ENCODE assay signal across 1 cellular context in the genomic region with DNA sequence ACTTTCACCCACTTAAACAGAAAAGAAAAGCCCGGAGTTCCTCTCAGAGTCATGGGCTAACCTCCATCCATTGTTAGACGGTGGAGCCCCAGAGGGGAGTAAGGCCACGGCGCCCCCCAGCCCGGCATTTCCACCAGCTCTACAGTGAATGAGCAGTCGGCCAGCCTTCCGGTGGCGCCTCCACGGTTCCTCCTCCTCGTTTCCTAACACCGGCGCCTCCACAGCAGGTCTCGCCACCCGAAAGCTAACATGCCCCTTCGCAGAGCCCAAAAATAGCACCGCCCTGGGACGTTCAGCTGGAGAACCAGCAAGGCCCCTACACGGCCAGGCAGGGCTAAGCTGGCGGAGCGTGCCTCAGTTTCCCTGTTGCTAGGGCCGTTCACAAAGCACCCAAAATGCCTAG.
TF ChIP-seq lines count a peak whose summit lies in the region.

No MANE protein-coding gene starts in this region.

TF ChIP-seq in HepG2, 621 proteins besides CTCF, POLR2A, EP300 and RAD21 (continued from another document and continues in another):
- TF ChIP-seq HOMEZ (CRISPR knock-in tag; IDR thresholded peaks at IDR 0.05; ENCODE audit: low read depth), result no peak
- TF ChIP-seq ONECUT2 (CRISPR knock-in tag; IDR thresholded peaks at IDR 0.05), result no peak
- TF ChIP-seq KLF11 (CRISPR knock-in tag; IDR thresholded peaks at IDR 0.05), result 0 out of 2 replicates have a peak, but pooled peaks have one; percentile 43
- 0 out of 2 replicates have a peak, but pooled peaks have one; percentile 30 for TF ChIP-seq PHF21A (CRISPR knock-in tag; IDR thresholded peaks at IDR 0.05)
- TF ChIP-seq SMYD3 (CRISPR knock-in tag; IDR thresholded peaks at IDR 0.05), result peak; percentile 3; the same call in 1 of the 2 replicates
- no peak; the same call in 1 of the 2 replicates for TF ChIP-seq ZNF556 (CRISPR knock-in tag; IDR thresholded peaks at IDR 0.05; ENCODE audit: borderline replicate concordance)
- peak; percentile 57 for TF ChIP-seq SALL1 (CRISPR knock-in tag; IDR thresholded peaks at IDR 0.05)
- no peak for TF ChIP-seq ZMAT3 (CRISPR knock-in tag; conservative IDR thresholded peaks at IDR 0.05)
- no peak for TF ChIP-seq ZNF616 (CRISPR knock-in tag; IDR thresholded peaks at IDR 0.05; ENCODE audit: low read depth)
- TF ChIP-seq ZBTB10 (CRISPR knock-in tag; IDR thresholded peaks at IDR 0.05; ENCODE audit: borderline replicate concordance), result no peak; the same call in 1 of the 2 replicates
- TF ChIP-seq, protein P1, sequence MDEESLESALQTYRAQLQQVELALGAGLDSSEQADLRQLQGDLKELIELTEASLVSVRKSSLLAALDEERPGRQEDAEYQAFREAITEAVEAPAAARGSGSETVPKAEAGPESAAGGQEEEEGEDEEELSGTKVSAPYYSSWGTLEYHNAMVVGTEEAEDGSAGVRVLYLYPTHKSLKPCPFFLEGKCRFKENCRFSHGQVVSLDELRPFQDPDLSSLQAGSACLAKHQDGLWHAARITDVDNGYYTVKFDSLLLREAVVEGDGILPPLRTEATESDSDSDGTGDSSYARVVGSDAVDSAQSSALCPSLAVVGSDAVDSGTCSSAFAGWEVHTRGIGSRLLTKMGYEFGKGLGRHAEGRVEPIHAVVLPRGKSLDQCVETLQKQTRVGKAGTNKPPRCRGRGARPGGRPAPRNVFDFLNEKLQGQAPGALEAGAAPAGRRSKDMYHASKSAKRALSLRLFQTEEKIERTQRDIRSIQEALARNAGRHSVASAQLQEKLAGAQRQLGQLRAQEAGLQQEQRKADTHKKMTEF (CRISPR knock-in tag; IDR thresholded peaks at IDR 0.05), result peak; percentile 11; the same call in 1 of the 2 replicates
- TF ChIP-seq, protein P2, sequence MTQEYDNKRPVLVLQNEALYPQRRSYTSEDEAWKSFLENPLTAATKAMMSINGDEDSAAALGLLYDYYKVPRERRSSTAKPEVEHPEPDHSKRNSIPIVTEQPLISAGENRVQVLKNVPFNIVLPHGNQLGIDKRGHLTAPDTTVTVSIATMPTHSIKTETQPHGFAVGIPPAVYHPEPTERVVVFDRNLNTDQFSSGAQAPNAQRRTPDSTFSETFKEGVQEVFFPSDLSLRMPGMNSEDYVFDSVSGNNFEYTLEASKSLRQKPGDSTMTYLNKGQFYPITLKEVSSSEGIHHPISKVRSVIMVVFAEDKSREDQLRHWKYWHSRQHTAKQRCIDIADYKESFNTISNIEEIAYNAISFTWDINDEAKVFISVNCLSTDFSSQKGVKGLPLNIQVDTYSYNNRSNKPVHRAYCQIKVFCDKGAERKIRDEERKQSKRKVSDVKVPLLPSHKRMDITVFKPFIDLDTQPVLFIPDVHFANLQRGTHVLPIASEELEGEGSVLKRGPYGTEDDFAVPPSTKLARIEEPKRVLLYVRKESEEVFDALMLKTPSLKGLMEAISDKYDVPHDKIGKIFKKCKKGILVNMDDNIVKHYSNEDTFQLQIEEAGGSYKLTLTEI (CRISPR knock-in tag; conservative IDR thresholded peaks at IDR 0.05), result no peak
- TF ChIP-seq ZNF280D (CRISPR knock-in tag; IDR thresholded peaks at IDR 0.05), result no peak
- no peak for TF ChIP-seq ZNF484 (CRISPR knock-in tag; IDR thresholded peaks at IDR 0.05; ENCODE audit: borderline replicate concordance, low read depth)
- 0 out of 2 replicates have a peak, but pooled peaks have one; percentile 35 for TF ChIP-seq CENPT (CRISPR knock-in tag; IDR thresholded peaks at IDR 0.05; ENCODE audit: low read depth)
- peak; percentile 58 for TF ChIP-seq MED1 (CRISPR knock-in tag; IDR thresholded peaks at IDR 0.05)
- 0 out of 2 replicates have a peak, but pooled peaks have one; percentile 46 for TF ChIP-seq ZNF83 (CRISPR knock-in tag; IDR thresholded peaks at IDR 0.05; ENCODE audit: borderline replicate concordance)
- TF ChIP-seq DNMT1 (CRISPR knock-in tag; IDR thresholded peaks at IDR 0.05), result 0 out of 2 replicates have a peak, but pooled peaks have one; percentile 14
- TF ChIP-seq SYNCRIP (IDR thresholded peaks at IDR 0.05; ENCODE audit: insufficient read depth, low read depth, low read length), result no peak
- peak; percentile 77; the same call in 1 of the 2 replicates for TF ChIP-seq TERF1 (CRISPR knock-in tag; IDR thresholded peaks at IDR 0.05)
- no peak; the same call in 1 of the 2 replicates for TF ChIP-seq ZNF724P (CRISPR knock-in tag; IDR thresholded peaks at IDR 0.05; ENCODE audit: borderline replicate concordance)
- TF ChIP-seq ZIK1 (CRISPR knock-in tag; IDR thresholded peaks at IDR 0.05; ENCODE audit: borderline replicate concordance, low read depth), result no peak
- no peak for TF ChIP-seq NFYC (CRISPR knock-in tag; IDR thresholded peaks at IDR 0.05)
- TF ChIP-seq MEIS2 (CRISPR knock-in tag; IDR thresholded peaks at IDR 0.05), result peak; percentile 13; the same call in 1 of the 2 replicates
- TF ChIP-seq ZNF670 (CRISPR knock-in tag; IDR thresholded peaks at IDR 0.05; ENCODE audit: borderline replicate concordance), result peak; percentile 81; the same call in 1 of the 2 replicates
- TF ChIP-seq, protein P3, sequence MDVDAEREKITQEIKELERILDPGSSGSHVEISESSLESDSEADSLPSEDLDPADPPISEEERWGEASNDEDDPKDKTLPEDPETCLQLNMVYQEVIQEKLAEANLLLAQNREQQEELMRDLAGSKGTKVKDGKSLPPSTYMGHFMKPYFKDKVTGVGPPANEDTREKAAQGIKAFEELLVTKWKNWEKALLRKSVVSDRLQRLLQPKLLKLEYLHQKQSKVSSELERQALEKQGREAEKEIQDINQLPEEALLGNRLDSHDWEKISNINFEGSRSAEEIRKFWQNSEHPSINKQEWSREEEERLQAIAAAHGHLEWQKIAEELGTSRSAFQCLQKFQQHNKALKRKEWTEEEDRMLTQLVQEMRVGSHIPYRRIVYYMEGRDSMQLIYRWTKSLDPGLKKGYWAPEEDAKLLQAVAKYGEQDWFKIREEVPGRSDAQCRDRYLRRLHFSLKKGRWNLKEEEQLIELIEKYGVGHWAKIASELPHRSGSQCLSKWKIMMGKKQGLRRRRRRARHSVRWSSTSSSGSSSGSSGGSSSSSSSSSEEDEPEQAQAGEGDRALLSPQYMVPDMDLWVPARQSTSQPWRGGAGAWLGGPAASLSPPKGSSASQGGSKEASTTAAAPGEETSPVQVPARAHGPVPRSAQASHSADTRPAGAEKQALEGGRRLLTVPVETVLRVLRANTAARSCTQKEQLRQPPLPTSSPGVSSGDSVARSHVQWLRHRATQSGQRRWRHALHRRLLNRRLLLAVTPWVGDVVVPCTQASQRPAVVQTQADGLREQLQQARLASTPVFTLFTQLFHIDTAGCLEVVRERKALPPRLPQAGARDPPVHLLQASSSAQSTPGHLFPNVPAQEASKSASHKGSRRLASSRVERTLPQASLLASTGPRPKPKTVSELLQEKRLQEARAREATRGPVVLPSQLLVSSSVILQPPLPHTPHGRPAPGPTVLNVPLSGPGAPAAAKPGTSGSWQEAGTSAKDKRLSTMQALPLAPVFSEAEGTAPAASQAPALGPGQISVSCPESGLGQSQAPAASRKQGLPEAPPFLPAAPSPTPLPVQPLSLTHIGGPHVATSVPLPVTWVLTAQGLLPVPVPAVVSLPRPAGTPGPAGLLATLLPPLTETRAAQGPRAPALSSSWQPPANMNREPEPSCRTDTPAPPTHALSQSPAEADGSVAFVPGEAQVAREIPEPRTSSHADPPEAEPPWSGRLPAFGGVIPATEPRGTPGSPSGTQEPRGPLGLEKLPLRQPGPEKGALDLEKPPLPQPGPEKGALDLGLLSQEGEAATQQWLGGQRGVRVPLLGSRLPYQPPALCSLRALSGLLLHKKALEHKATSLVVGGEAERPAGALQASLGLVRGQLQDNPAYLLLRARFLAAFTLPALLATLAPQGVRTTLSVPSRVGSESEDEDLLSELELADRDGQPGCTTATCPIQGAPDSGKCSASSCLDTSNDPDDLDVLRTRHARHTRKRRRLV (CRISPR knock-in tag; IDR thresholded peaks at IDR 0.05), result no peak
- TF ChIP-seq REPIN1 (CRISPR knock-in tag; IDR thresholded peaks at IDR 0.05; ENCODE audit: borderline replicate concordance, low read depth), result no peak
- TF ChIP-seq ARID4A (CRISPR knock-in tag; IDR thresholded peaks at IDR 0.05; ENCODE audit: borderline replicate concordance), result no peak
- TF ChIP-seq ZBTB42 (CRISPR knock-in tag; IDR thresholded peaks at IDR 0.05), result 0 out of 2 replicates have a peak, but pooled peaks have one; percentile 63
